In genomic region chr11:32176223-32176811, GRCh38 we compare ENCODE assay signal across 8 cellular contexts.
DNase-seq lines count a peak whose midpoint lies in the region; ATAC-seq and TF ChIP-seq lines count a peak whose summit lies in the region.

No MANE protein-coding gene starts in this region.

- H3K4me1 Mint-ChIP-seq in HFFc6 (ENCODE audit: low read depth): peaks cover 23% of the 10 kb centered on the region
- H3K4me1 Mint-ChIP-seq in activated naive CD8-positive, alpha-beta T cell treated with anti-CD3 and anti-CD28 coated beads for 36 hours: peaks cover 5% of the 10 kb centered on the region

- no peak overlapping the region for H3K4me3 Mint-ChIP-seq in HFFc6
- no peak overlapping the region for H3K4me3 Mint-ChIP-seq in activated naive CD8-positive, alpha-beta T cell treated with anti-CD3 and anti-CD28 coated beads for 36 hours

- no peak overlapping the region for H3K4me3 ChIP-seq in GM12864 (ENCODE audit: low read depth, low read length)
- no peak overlapping the region for H3K4me3 ChIP-seq in cardiac muscle cell
- no peak overlapping the region for H3K4me3 ChIP-seq in psoas muscle
- no peak overlapping the region for H3K4me3 ChIP-seq in aorta (ENCODE audit: low read length in 2 of 2)

- H3K27ac Mint-ChIP-seq in HFFc6: no peak overlapping the region
- no peak overlapping the region for H3K27ac Mint-ChIP-seq in activated naive CD8-positive, alpha-beta T cell treated with anti-CD3 and anti-CD28 coated beads for 36 hours

- H3K9me3 Mint-ChIP-seq in HFFc6: no peaks in the 10 kb centered on the region
- H3K9me3 Mint-ChIP-seq in activated naive CD8-positive, alpha-beta T cell treated with anti-CD3 and anti-CD28 coated beads for 36 hours: no peaks in the 10 kb centered on the region

- ATAC-seq in psoas muscle (peak; percentile 74 to 89 (median 82)), aorta (ENCODE audit: low FRiP score) (peak; percentile 76)

- H3K27ac ChIP-seq in cardiac muscle cell (no peak overlapping the region), psoas muscle (no peak overlapping the region), aorta (ENCODE audit: low read depth in 1 of 2, low read length in 2 of 2) (no peak overlapping the region)

- H3K36me3 Mint-ChIP-seq in HFFc6 (ENCODE audit: low read depth): no peaks in the 10 kb centered on the region
- no peaks in the 10 kb centered on the region for H3K36me3 Mint-ChIP-seq in activated naive CD8-positive, alpha-beta T cell treated with anti-CD3 and anti-CD28 coated beads for 36 hours

- peaks cover 3% of the 10 kb centered on the region for H3K4me1 ChIP-seq in cardiac muscle cell (ENCODE audit: low read depth)
- H3K4me1 ChIP-seq in psoas muscle: no peaks in the 10 kb centered on the region
- H3K4me1 ChIP-seq in aorta (ENCODE audit: control insufficient read depth in 1 of 2, insufficient read depth in 2 of 2, low read length in 2 of 2): no peaks in the 10 kb centered on the region

- H3K36me3 ChIP-seq in cardiac muscle cell (no peaks in the 10 kb centered on the region), psoas muscle (ENCODE audit: insufficient read depth in 1 of 2, low read depth in 1 of 2) (no peaks in the 10 kb centered on the region), aorta (ENCODE audit: control insufficient read depth in 1 of 2, insufficient read depth in 2 of 2, low read length in 1 of 2) (no peaks in the 10 kb centered on the region)

- 25 to 31% (median 29%) methylated on average over 7 of the region's 7 CpGs for WGBS in psoas muscle, 3 donors
- 27% methylated on average over 7 of the region's 7 CpGs for WGBS in aorta, 2 donors

- H3K9me3 ChIP-seq in cardiac muscle cell (ENCODE audit: low read depth): no peaks in the 10 kb centered on the region
- no peaks in the 10 kb centered on the region for H3K9me3 ChIP-seq in psoas muscle
- no peaks in the 10 kb centered on the region for H3K9me3 ChIP-seq in aorta (ENCODE audit: control insufficient read depth, low read length)

- H3K27me3 ChIP-seq in cardiac muscle cell (peaks cover 9% of the 10 kb centered on the region), psoas muscle (ENCODE audit: insufficient read depth in 3 of 3, low read length in 2 of 3) (peaks cover 0 to 13% (median 2%) of the 10 kb centered on the region in 3 donors), aorta (ENCODE audit: control insufficient read depth in 1 of 2, insufficient read depth in 2 of 2, low read length in 1 of 2) (no peaks in the 10 kb centered on the region)

- TF ChIP-seq CTCF in GM12864 (IDR thresholded peaks at IDR 0.05; ENCODE audit: low read depth, low read length, missing control alignments) (peak; percentile 85), HFFc6 (IDR thresholded peaks at IDR 0.05) (peak; percentile 97), cardiac muscle cell (IDR thresholded peaks at IDR 0.05; ENCODE audit: low read depth, low read length) (peak; percentile 81), psoas muscle (IDR thresholded peaks at IDR 0.05) (peak; percentile 91)

- DNase-seq in GM12864 (ENCODE audit: low read depth) (peak; percentile 67), HFFc6 (peak; percentile 71), NCI-H1092 treated with DMSO at 0.1 percent for 48 hours (lab: John Stamatoyannopoulos, UW) (peak; percentile 79), SKM-1 treated with dmso at 0.1 percent for 144 hours (lab: John Stamatoyannopoulos, UW; ENCODE audit: unreplicated experiment) (peak; percentile 64), cardiac muscle cell (ENCODE audit: low read depth in 1 of 2, low spot score in 1 of 2) (peak; percentile 83 to 89), psoas muscle (peak; percentile 50 to 64), aorta (peak; percentile 61 to 83)
- DNase-seq in activated naive CD8-positive, alpha-beta T cell treated with anti-CD3 and anti-CD28 coated beads for 36 hours: peak; percentile 76

- peaks cover 13% of the 10 kb centered on the region for H3K27me3 Mint-ChIP-seq in HFFc6 (ENCODE audit: insufficient read depth)
- peaks cover 9% of the 10 kb centered on the region for H3K27me3 Mint-ChIP-seq in activated naive CD8-positive, alpha-beta T cell treated with anti-CD3 and anti-CD28 coated beads for 36 hours

- intact Hi-C loops in psoas muscle (cut with DNase I): loop anchor here (1.0 to 10.0 kb wide), 4 partner anchors 124 to 1072 kb away; no protein-coding TSS in a partner anchor
- intact Hi-C loops in aorta (cut with DNase I): loop anchor here in 1 of 2 donors (1.0 kb wide), 1 partner anchor 126 kb away; no protein-coding TSS in a partner anchor
